9 cellular contexts compared by ENCODE assay signal in genomic region chr20:51930775-51931174, GRCh38.
DNase-seq lines count a peak whose midpoint lies in the region; ATAC-seq and TF ChIP-seq lines count a peak whose summit lies in the region.
"Had no signal": no experiment of that assay in that cellular context is flagged by ENCODE, and none has a peak within 500 bp of the region (broad histone marks: within the 10 kb centered on the region; RNA-seq: fewer than 3 reads in every experiment).

No MANE protein-coding gene starts in this region.

- H3K4me2 ChIP-seq in mammary epithelial cell (ENCODE audit: insufficient read depth, low read depth, low read length), result no peak overlapping the region

- H3K4me1 Mint-ChIP-seq in effector memory CD8-positive, alpha-beta T cell (ENCODE audit: low read depth in 2 of 2), result no peaks in the 10 kb centered on the region

- dilution Hi-C loops in mammary epithelial cell (cut with HindIII; ENCODE audit: low sequenced_read_pairs), result no loop called here

- no peaks in the 10 kb centered on the region for H4K20me1 ChIP-seq in mammary epithelial cell (ENCODE audit: insufficient read depth, low read length)

- H3K9ac ChIP-seq in mammary epithelial cell (ENCODE audit: insufficient read depth, low read length), result no peak overlapping the region

- DNase-seq in EL, result peak; percentile 71
- DNase-seq in NB4 (ENCODE audit: low read depth), result peak; percentile 17
- peak; percentile 27 for DNase-seq in mammary epithelial cell
- peak; percentile 59 for DNase-seq in myocyte (ENCODE audit: low read depth)
- DNase-seq in NCI-H748 (lab: John Stamatoyannopoulos, UW; ENCODE audit: unreplicated experiment), result no peak
- no peak for DNase-seq in effector memory CD8-positive, alpha-beta T cell
- no peak for DNase-seq in T-helper 2 cell
- DNase-seq: NCI-H1105 had no signal

- peaks cover 0 to 7% of the 10 kb centered on the region in 2 donors for H3K27me3 Mint-ChIP-seq in effector memory CD8-positive, alpha-beta T cell

- no peak overlapping the region for H2AFZ ChIP-seq in mammary epithelial cell (ENCODE audit: low read depth, low read length)

- CTCF ChIA-PET in mammary epithelial cell (lab: Charles Lee; ENCODE audit: low non-redundant PET), result no interaction called here

- H3K4me3 ChIP-seq in NB4 (ENCODE audit: low read depth, low read length), result no peak overlapping the region
- no peak overlapping the region for H3K4me3 ChIP-seq in mammary epithelial cell (replicated peaks in 1 of 3; ENCODE audit: insufficient read depth in 1 of 3, low read depth in 2 of 3, low read length in 3 of 3)

- intact Hi-C loops in mammary epithelial cell (cut with micrococcal nuclease), result no loop called here

- TF ChIP-seq CTCF in NB4 (IDR thresholded peaks at IDR 0.05; ENCODE audit: low read depth, low read length) (no peak), mammary epithelial cell (conservative IDR thresholded peaks at IDR 0.05 in 1 of 2, IDR thresholded peaks at IDR 0.05 in 1 of 2; ENCODE audit: extremely low read depth in 1 of 2, insufficient read depth in 1 of 2, low read depth in 1 of 2, low read length in 2 of 2) (no peak)

- H3K4me1 ChIP-seq in mammary epithelial cell (ENCODE audit: insufficient read depth, low read length), result no peaks in the 10 kb centered on the region

- no peaks in the 10 kb centered on the region for H3K36me3 ChIP-seq in mammary epithelial cell (ENCODE audit: insufficient read depth, low read length)

- H3K27ac ChIP-seq in mammary epithelial cell (ENCODE audit: insufficient read depth, low read depth, low read length), result no peak overlapping the region

- H3K27ac Mint-ChIP-seq in effector memory CD8-positive, alpha-beta T cell, result no peak overlapping the region

- H3K36me3 Mint-ChIP-seq in effector memory CD8-positive, alpha-beta T cell (ENCODE audit: insufficient read depth), result no peaks in the 10 kb centered on the region

- no TSS peak for BruUV-seq in mammary epithelial cell (replicated peaks; lab: Mats Ljungman, UMichigan)

- in situ Hi-C loops in mammary epithelial cell (cut with MboI; ENCODE audit: low sequenced_read_pairs in 2 of 2), result no loop called here

- peaks cover 2% of the 10 kb centered on the region for H3K9me3 ChIP-seq in mammary epithelial cell (replicated peaks; ENCODE audit: insufficient read depth, low read length)

- 62% methylated on average over 3 of the region's 3 CpGs for WGBS in mammary epithelial cell (ENCODE audit: low coverage, missing lambda C conversion rate)

- H3K4me3 Mint-ChIP-seq in effector memory CD8-positive, alpha-beta T cell, result no peak overlapping the region

- TF ChIP-seq POLR2A in NB4 (IDR thresholded peaks at IDR 0.05; ENCODE audit: extremely low read depth, insufficient read length), result no peak

- no peaks in the 10 kb centered on the region for H3K27me3 ChIP-seq in mammary epithelial cell (ENCODE audit: insufficient read depth, low read length)

- H3K79me2 ChIP-seq in mammary epithelial cell (ENCODE audit: insufficient read depth, low read length), result no peaks in the 10 kb centered on the region

- no peaks in the 10 kb centered on the region for H3K9me3 Mint-ChIP-seq in effector memory CD8-positive, alpha-beta T cell

- no peak for ATAC-seq in activated CD4-positive, CD25-positive, alpha-beta regulatory T cell treated with anti-CD3 and anti-CD28 coated beads, Interleukin-2, amount 50 U/mL, for 24 hours
- no peak for ATAC-seq in effector memory CD8-positive, alpha-beta T cell (replicated peaks)

Comparison
In these comparisons a context has a peak if more than half of its experiments do, and no peak if none do; other contexts are left out.
1. DNase-seq: peak in EL (single experiment), NB4 (single experiment), mammary epithelial cell (single experiment) and myocyte (single experiment); none in NCI-H748 (single experiment), effector memory CD8-positive, alpha-beta T cell (0 of 3) and T-helper 2 cell (0 of 5).